Comparison of ENCODE assay signal across 8 cellular contexts in genomic region chr1:99306056-99306455, GRCh38. TPM values are rescaled to one million over a fixed set of nuclear protein-coding genes. Genes with fewer than 3 reads are reported as not detected.
"Had no signal": no experiment of that assay in that cellular context is flagged by ENCODE, and none has a peak within 500 bp of the region (broad histone marks: within the 10 kb centered on the region; RNA-seq: fewer than 3 reads in every experiment).

No MANE protein-coding gene starts in this region.

- H3K9ac ChIP-seq: GM23248 had no signal

- H3K27me3 Mint-ChIP-seq: IgD-negative memory B cell had no signal

- H3K9me3 ChIP-seq: HAP-1 had no signal

- H3K9me3 Mint-ChIP-seq: HFFc6 had no signal

- H3K4me1 ChIP-seq: HAP-1 had no signal

- H3K4me1 Mint-ChIP-seq: IgD-negative memory B cell had no signal

- H3K4me3 Mint-ChIP-seq: HFFc6, IgD-negative memory B cell had no signal

- H2AFZ ChIP-seq: GM23248 had no signal

- H3K4me3 ChIP-seq: GM23248, HAP-1 had no signal

- H3K27ac ChIP-seq: GM23248, HL-60 had no signal

- ATAC-seq: HCT116 had no signal

- H3K27ac Mint-ChIP-seq: HFFc6, IgD-negative memory B cell had no signal

- FAIRE-seq: HepG2 had no signal

- DNase-seq: GOT3, HFFc6 had no signal

- H3K36me3 Mint-ChIP-seq: IgD-negative memory B cell had no signal

- H3K36me3 ChIP-seq: HAP-1 had no signal

RNA-seq across cellular contexts. Expression of gene PLPPR4, which starts 41.8 kb away (rescaled TPM):
- total RNA-seq: HepG2 had no signal
- polyA plus RNA-seq: HepG2, IgD-negative memory B cell had no signal
